ENCODE assay signal across 11 cellular contexts in genomic region chr10:60384708-60385398, GRCh38. TPM values are rescaled to one million over a fixed set of nuclear protein-coding genes. Genes with fewer than 3 reads are reported as not detected.
DNase-seq lines count a peak whose midpoint lies in the region; ATAC-seq and TF ChIP-seq lines count a peak whose summit lies in the region.
"Had no signal": no experiment of that assay in that cellular context is flagged by ENCODE, and none has a peak within 500 bp of the region (broad histone marks: within the 10 kb centered on the region; RNA-seq: fewer than 3 reads in every experiment).

No MANE protein-coding gene starts in this region.

- H2AK9ac ChIP-seq in IMR-90 (replicated peaks; ENCODE audit: low read depth, low read length, poor library complexity), result peak overlapping the region; percentile 18

- H3K27me3 ChIP-seq in IMR-90 (ENCODE audit: control insufficient read depth, insufficient read depth, low read length) (no peaks in the 10 kb centered on the region), mammary epithelial cell (ENCODE audit: insufficient read depth, low read length) (no peaks in the 10 kb centered on the region), left lung (no peaks in the 10 kb centered on the region)

- intact Hi-C loops in IMR-90 (cut with micrococcal nuclease), result loop anchor here (2.0 to 5.0 kb wide), 2 partner anchors 24 to 42 kb away; no protein-coding TSS in a partner anchor
- intact Hi-C loops in mammary epithelial cell (cut with micrococcal nuclease), result loop anchor here (1.0 to 2.0 kb wide), 2 partner anchors 29 to 42 kb away; no protein-coding TSS in a partner anchor
- intact Hi-C loops in left lung (cut with DNase I), result no loop called here

- H3K4me3 ChIP-seq in AG04449 (ENCODE audit: low read depth, low read length), result no peak overlapping the region
- H3K4me3 ChIP-seq in IMR-90 (ENCODE audit: insufficient read depth, low read depth, low read length), result no peak overlapping the region
- no peak overlapping the region for H3K4me3 ChIP-seq in mammary epithelial cell (replicated peaks in 1 of 3; ENCODE audit: insufficient read depth in 1 of 3, low read depth in 2 of 3, low read length in 3 of 3)
- H3K4me3 ChIP-seq in left lung, result no peak overlapping the region
- H3K4me3 ChIP-seq: SK-N-MC, skin epidermis had no signal

- H3K9me3 ChIP-seq in IMR-90 (ENCODE audit: control insufficient read depth, insufficient read depth, low read length) (no peaks in the 10 kb centered on the region), mammary epithelial cell (replicated peaks; ENCODE audit: insufficient read depth, low read length) (no peaks in the 10 kb centered on the region), left lung (no peaks in the 10 kb centered on the region)

- peak overlapping the region; percentile 99 for H2BK20ac ChIP-seq in IMR-90 (ENCODE audit: low read depth, low read length)

- no peaks in the 10 kb centered on the region for H3K36me3 ChIP-seq in IMR-90 (ENCODE audit: control insufficient read depth, insufficient read depth, low read length)
- no peaks in the 10 kb centered on the region for H3K36me3 ChIP-seq in mammary epithelial cell (ENCODE audit: insufficient read depth, low read length)
- no peaks in the 10 kb centered on the region for H3K36me3 ChIP-seq in left lung

- peak overlapping the region; percentile 80 for H3K23ac ChIP-seq in IMR-90 (ENCODE audit: low read depth, low read length)

- peak overlapping the region; percentile 96 for H4K91ac ChIP-seq in IMR-90 (ENCODE audit: insufficient read depth, low read depth, low read length)

- H3K79me2 ChIP-seq in mammary epithelial cell (ENCODE audit: insufficient read depth, low read length), result no peaks in the 10 kb centered on the region

- H3K4me2 ChIP-seq in IMR-90 (ENCODE audit: low read depth, low read length) (peak overlapping the region; percentile 23), mammary epithelial cell (ENCODE audit: insufficient read depth, low read depth, low read length) (peak overlapping the region; percentile 40)

- dilution Hi-C loops in IMR-90 (cut with HindIII; ENCODE audit: low sequenced_read_pairs, unreplicated experiment) (no loop called here), mammary epithelial cell (cut with HindIII; ENCODE audit: low sequenced_read_pairs) (no loop called here)

- peak overlapping the region; percentile 95 for H3K4ac ChIP-seq in IMR-90 (ENCODE audit: low read depth, low read length)

- TF ChIP-seq RAD21 in IMR-90 (IDR thresholded peaks at IDR 0.05; ENCODE audit: low read length), result no peak

- ATAC-seq in IMR-90 (ENCODE audit: low read depth), result peak; percentile 98
- ATAC-seq in left lung, result peak; percentile 64
- no peak for ATAC-seq in GM18858 (IDR thresholded peaks at IDR 0.05; ENCODE audit: unreplicated experiment)
- ATAC-seq in HG03196 (IDR thresholded peaks at IDR 0.05; ENCODE audit: unreplicated experiment), result no peak

- H3K79me1 ChIP-seq in IMR-90 (ENCODE audit: low read depth in 1 of 2, low read length in 2 of 2), result no peaks in the 10 kb centered on the region

- H2BK5ac ChIP-seq in IMR-90 (ENCODE audit: low read depth, low read length, poor library complexity, severe bottlenecking), result peak overlapping the region; percentile 95

- H2AFZ ChIP-seq in IMR-90 (replicated peaks; ENCODE audit: low read length, poor library complexity) (peak overlapping the region; percentile 4), mammary epithelial cell (ENCODE audit: low read depth, low read length) (peak overlapping the region; percentile 49)

- TF ChIP-seq POLR2A in IMR-90 (IDR thresholded peaks at IDR 0.05; ENCODE audit: low read depth, low read length) (no peak), erythroblast (IDR thresholded peaks at IDR 0.05; ENCODE audit: low read length) (no peak)

- peak overlapping the region; percentile 96; the same call in 2 of the 3 replicates for H2BK15ac ChIP-seq in IMR-90 (ENCODE audit: low read depth, low read length)

- H3K4me1 ChIP-seq in IMR-90 (ENCODE audit: control insufficient read depth, insufficient read depth, low read length) (peaks cover 11% of the 10 kb centered on the region), mammary epithelial cell (ENCODE audit: insufficient read depth, low read length) (peaks cover 28% of the 10 kb centered on the region), left lung (peaks cover 0 to 5% of the 10 kb centered on the region in 2 donors)

- 19% methylated on average over 4 of the region's 5 CpGs; no CpG with 5 or more reads in 1 of the 2 experiments for WGBS in IMR-90 (ENCODE audit: extremely low coverage in 2 of 2, insufficient read length in 1 of 2), 2 experiments
- WGBS in mammary epithelial cell (ENCODE audit: low coverage, missing lambda C conversion rate), result 22% methylated on average over 5 of the region's 5 CpGs

- peak overlapping the region; percentile 49 for H3K27ac ChIP-seq in IMR-90 (ENCODE audit: insufficient read depth, low read length)
- peak overlapping the region; percentile 16 for H3K27ac ChIP-seq in mammary epithelial cell (ENCODE audit: insufficient read depth, low read depth, low read length)
- no peak overlapping the region for H3K27ac ChIP-seq in left lung
- H3K27ac ChIP-seq: SK-N-MC, skin epidermis had no signal

- H4K20me1 ChIP-seq in IMR-90 (ENCODE audit: insufficient read depth, low read length) (no peaks in the 10 kb centered on the region), mammary epithelial cell (ENCODE audit: insufficient read depth, low read length) (no peaks in the 10 kb centered on the region)

- TF ChIP-seq CTCF in AG04449 (IDR thresholded peaks at IDR 0.05; ENCODE audit: insufficient read depth, low read length, missing control alignments) (no peak), IMR-90 (conservative IDR thresholded peaks at IDR 0.05; ENCODE audit: low read depth, low read length) (no peak), mammary epithelial cell (conservative IDR thresholded peaks at IDR 0.05 in 1 of 2, IDR thresholded peaks at IDR 0.05 in 1 of 2; ENCODE audit: extremely low read depth in 1 of 2, insufficient read depth in 1 of 2, low read depth in 1 of 2, low read length in 2 of 2) (no peak), left lung (IDR thresholded peaks at IDR 0.05) (no peak)

- peak overlapping the region; percentile 76 to 79 for H4K8ac ChIP-seq in IMR-90 (ENCODE audit: low read depth in 2 of 2, low read length in 2 of 2)

- peaks cover 10% of the 10 kb centered on the region; the same call in 1 of the 2 replicates for H3K9me1 ChIP-seq in IMR-90 (ENCODE audit: insufficient read depth, low read length)

- POLR2A ChIA-PET in AG04449 (lab: Yijun Ruan, JAX), result no interaction called here
- POLR2A ChIA-PET in IMR-90 (lab: Charles Lee; ENCODE audit: unreplicated experiment), result no interaction called here

- H3K56ac ChIP-seq in IMR-90 (ENCODE audit: extremely low read depth, insufficient read depth, low read length), result peak overlapping the region; percentile 75; the same call in 1 of the 2 replicates

- in situ Hi-C loops in IMR-90 (cut with MboI; ENCODE audit: low sequenced_read_pairs), result no loop called here
- in situ Hi-C loops in mammary epithelial cell (cut with MboI; ENCODE audit: low sequenced_read_pairs in 2 of 2), result no loop called here

- H2AK5ac ChIP-seq in IMR-90 (ENCODE audit: low read depth, low read length), result peak overlapping the region; percentile 87

- H3K9ac ChIP-seq in IMR-90 (ENCODE audit: low read depth, low read length) (peak overlapping the region; percentile 39; the same call in 1 of the 2 replicates), mammary epithelial cell (ENCODE audit: insufficient read depth, low read length) (no peak overlapping the region)

- H3K18ac ChIP-seq in IMR-90 (ENCODE audit: low read depth, low read length), result peak overlapping the region; percentile 58

- H3K14ac ChIP-seq in IMR-90 (replicated peaks; ENCODE audit: low read depth, low read length), result peak overlapping the region; percentile 90

- BruUV-seq in IMR-90 (replicated peaks; lab: Mats Ljungman, UMichigan) (no TSS peak), mammary epithelial cell (replicated peaks; lab: Mats Ljungman, UMichigan) (TSS peak; percentile 46)

- peak overlapping the region; percentile 13 for H4K5ac ChIP-seq in IMR-90 (ENCODE audit: low read depth, low read length)

- H2BK120ac ChIP-seq in IMR-90 (ENCODE audit: low read depth, low read length), result peak overlapping the region; percentile 98

- CTCF ChIA-PET in AG04449 (lab: Yijun Ruan, JAX) (interaction anchor here (1.1 kb wide), 1 partner anchor 8 kb away, joined by 3 read pairs; no protein-coding TSS in a partner anchor), IMR-90 (lab: Yijun Ruan, JAX) (interaction anchor here (2.1 kb wide), 1 partner anchor 16 kb away, joined by 6 read pairs; no protein-coding TSS in a partner anchor), mammary epithelial cell (lab: Charles Lee; ENCODE audit: low non-redundant PET) (no interaction called here)

- DNase-seq in AG04449 (ENCODE audit: low read depth, low spot score) (peak; percentile 97), IMR-90 (peak; percentile 98), mammary epithelial cell (peak; percentile 90), left lung (no peak), erythroblast (lab: John Stamatoyannopoulos, UW) (no peak)
- no peak for DNase-seq in stimulated activated CD8-positive, alpha-beta memory T cell treated with anti-CD3 and anti-CD28 coated beads, Interleukin-4, amount 100 ng/mL, for 48 hours
- DNase-seq: activated T-cell treated with anti-CD3 and anti-CD28 coated beads, Interleukin-2, amount 50 U/mL, for 1 hour had no signal

TF ChIP-seq in IMR-90, 13 proteins besides CTCF, POLR2A, EP300 and RAD21 (continues in another document):
- 0 out of 2 replicates have a peak, but pooled peaks have one; percentile 26 for TF ChIP-seq NFE2L2 (IDR thresholded peaks at IDR 0.05; ENCODE audit: low read depth, low read length)
- no peak for TF ChIP-seq CHD1 (IDR thresholded peaks at IDR 0.05; ENCODE audit: low read depth, low read length)
- TF ChIP-seq RCOR1 (IDR thresholded peaks at IDR 0.05; ENCODE audit: insufficient replicate concordance, low read length), result no peak
- TF ChIP-seq MAFK (IDR thresholded peaks at IDR 0.05; ENCODE audit: low read depth, low read length), result peak; percentile 69
- peak; percentile 41; the same call in 1 of the 2 replicates for TF ChIP-seq BHLHE40 (IDR thresholded peaks at IDR 0.05; ENCODE audit: low read depth, low read length)
- no peak for TF ChIP-seq USF2 (IDR thresholded peaks at IDR 0.05; ENCODE audit: low read depth, low read length)

RNA-seq across cellular contexts. Expression of gene ANK3, which starts 4.8 kb away (rescaled TPM):
- total RNA-seq in IMR-90 (2012; rRNA removed), result 1.7 and 1.8 TPM in 2 replicates
- polyA plus RNA-seq in IMR-90 (2012; rRNA removed), result 0.55 and 0.63 TPM in 2 replicates
- 0.11 and 0.47 TPM in 2 replicates for polyA plus RNA-seq in IMR-90 (2012; cell fraction: cytosol; rRNA removed)
- 0.18 and 1.1 TPM in 2 replicates for polyA plus RNA-seq in IMR-90 (2012; cell fraction: nucleus; rRNA removed; ENCODE audit: low replicate concordance)
- total RNA-seq in mammary epithelial cell, result 10 to 100 TPM; 12.9 to 23.7 TPM
- 5.0 TPM for polyA plus RNA-seq in mammary epithelial cell
- polyA minus RNA-seq in mammary epithelial cell, result 9.9 TPM
- total RNA-seq in left lung, result 10 to 100 TPM; 63.7 to 74.1 TPM

Comparison
In these comparisons a context has a peak if more than half of its experiments do, and no peak if none do; other contexts are left out.
1. DNase-seq: peak in AG04449 (single experiment), IMR-90 (single experiment) and mammary epithelial cell (single experiment); none in left lung (0 of 2), stimulated activated CD8-positive, alpha-beta memory T cell treated with anti-CD3 and anti-CD28 coated beads, Interleukin-4, amount 100 ng/mL, for 48 hours (single experiment) and erythroblast (0 of 2).
2. ATAC-seq: peak in IMR-90 (single experiment) and left lung (single experiment); none in GM18858 (single experiment) and HG03196 (single experiment).
3. H3K27ac ChIP-seq: peak in IMR-90 (single experiment) and mammary epithelial cell (single experiment); none in left lung (0 of 2).
4. intact Hi-C loops: an anchor here in IMR-90 (2.0 to 5.0 kb wide) and mammary epithelial cell (1.0 to 2.0 kb wide); none called in left lung.